In genomic region chr3:30680789-30681188, GRCh38 we compare ENCODE assay signal across 10 cellular contexts.
DNase-seq lines count a peak whose midpoint lies in the region; ATAC-seq and TF ChIP-seq lines count a peak whose summit lies in the region.
"Had no signal": no experiment of that assay in that cellular context is flagged by ENCODE, and none has a peak within 500 bp of the region (broad histone marks: within the 10 kb centered on the region; RNA-seq: fewer than 3 reads in every experiment).

No MANE protein-coding gene starts in this region.

- peaks cover 94% of the 10 kb centered on the region for H3K4me1 Mint-ChIP-seq in activated CD4-positive, alpha-beta T cell treated with anti-CD3 and anti-CD28 coated beads for 36 hours

- intact Hi-C loops in activated CD4-positive, alpha-beta T cell treated with anti-CD3 and anti-CD28 coated beads for 36 hours (cut with DNase I, micrococcal nuclease), result loop anchor here in 1 of 2 experiments (5.0 kb wide), 1 partner anchor 178 kb away; no protein-coding TSS in a partner anchor

- no peak overlapping the region for H3K4me3 ChIP-seq in cardiac fibroblast (replicated peaks in 1 of 2; ENCODE audit: low read depth in 2 of 2, low read length in 2 of 2)

- H3K4me3 Mint-ChIP-seq in activated CD4-positive, alpha-beta T cell treated with anti-CD3 and anti-CD28 coated beads for 36 hours, result peak overlapping the region; percentile 6

- H3K9me3 Mint-ChIP-seq in activated CD4-positive, alpha-beta T cell treated with anti-CD3 and anti-CD28 coated beads for 36 hours (ENCODE audit: low read depth), result no peaks in the 10 kb centered on the region

- TF ChIP-seq CTCF in cardiac fibroblast (IDR thresholded peaks at IDR 0.05; ENCODE audit: low read depth, low read length) (no peak), GM10248 (IDR thresholded peaks at IDR 0.05; ENCODE audit: control extremely low read depth, extremely low read depth, low read depth, missing control alignments) (no peak)

- no peaks in the 10 kb centered on the region for H3K27me3 Mint-ChIP-seq in activated CD4-positive, alpha-beta T cell treated with anti-CD3 and anti-CD28 coated beads for 36 hours

- POLR2A ChIA-PET in activated CD4-positive, alpha-beta T cell treated with anti-CD3 and anti-CD28 coated beads for 36 hours (lab: Charles Lee), result no interaction called here
- POLR2A ChIA-PET in GM10248 (lab: Yijun Ruan, JAX), result no interaction called here

- ATAC-seq in activated CD4-positive, alpha-beta T cell treated with anti-CD3 and anti-CD28 coated beads for 36 hours, result no peak

- CTCF ChIA-PET in activated CD4-positive, alpha-beta T cell treated with anti-CD3 and anti-CD28 coated beads for 36 hours (lab: Charles Lee), result interaction anchor here (0.5 to 1.3 kb wide), 5 partner anchors 20 to 451 kb away, joined by 3 to 4 read pairs (median 3); no protein-coding TSS in a partner anchor
- CTCF ChIA-PET in GM10248 (lab: Yijun Ruan, JAX), result interaction anchor here (0.8 kb wide), 1 partner anchor 12 kb away, joined by 4 read pairs; no protein-coding TSS in a partner anchor

- DNase-seq in activated CD4-positive, alpha-beta T cell treated with anti-CD3 and anti-CD28 coated beads for 36 hours, result no peak
- DNase-seq in activated CD4-positive, alpha-beta T cell treated with anti-CD3 and anti-CD28 coated beads, Interleukin-2, amount 50 U/mL, for 1 hour, result no peak
- peak; percentile 42 to 47 for DNase-seq in cardiac fibroblast (ENCODE audit: low read depth in 2 of 2)
- peak; percentile 90 for DNase-seq in medulla oblongata (ENCODE audit: extremely low spot score)
- no peak for DNase-seq in GM10248 (ENCODE audit: extremely low spot score)
- DNase-seq in NCI-H187 treated with DMSO at 0.1 percent for 48 hours (lab: John Stamatoyannopoulos, UW), result no peak
- no peak for DNase-seq in SW480 (ENCODE audit: low spot score)
- DNase-seq: ACHN, KG1 had no signal

- peak overlapping the region; percentile 83 for H3K27ac Mint-ChIP-seq in activated CD4-positive, alpha-beta T cell treated with anti-CD3 and anti-CD28 coated beads for 36 hours

- peaks cover 80% of the 10 kb centered on the region for H3K36me3 Mint-ChIP-seq in activated CD4-positive, alpha-beta T cell treated with anti-CD3 and anti-CD28 coated beads for 36 hours (ENCODE audit: low read depth)

- peak overlapping the region; percentile 79 for H3K27ac ChIP-seq in temporal lobe (ENCODE audit: low read depth, low read length)

Comparison
In these comparisons a context has a peak if more than half of its experiments do, and no peak if none do; other contexts are left out.
1. DNase-seq: peak in cardiac fibroblast (2 of 2) and medulla oblongata (single experiment); none in activated CD4-positive, alpha-beta T cell treated with anti-CD3 and anti-CD28 coated beads for 36 hours (single experiment), activated CD4-positive, alpha-beta T cell treated with anti-CD3 and anti-CD28 coated beads, Interleukin-2, amount 50 U/mL, for 1 hour (single experiment), GM10248 (single experiment), NCI-H187 treated with DMSO at 0.1 percent for 48 hours (single experiment) and SW480 (single experiment).